In genomic region chr4:4216261-4216660, GRCh38 we compare ENCODE assay signal across 1 cellular context.
TF ChIP-seq lines count a peak whose summit lies in the region.

No MANE protein-coding gene starts in this region.

TF ChIP-seq in GM23338, 12 proteins besides CTCF, POLR2A, EP300 and RAD21 (continued from another document):
- TF ChIP-seq ZNF462 (CRISPR knock-in tag; IDR thresholded peaks at IDR 0.05), result no peak
- TF ChIP-seq POLR2AphosphoS5 (IDR thresholded peaks at IDR 0.05; ENCODE audit: low read depth), result no peak
- no peak for TF ChIP-seq EZH2phosphoT487 (IDR thresholded peaks at IDR 0.05; ENCODE audit: unreplicated experiment)
- TF ChIP-seq REST (IDR thresholded peaks at IDR 0.05; ENCODE audit: unreplicated experiment), result no peak
- no peak for TF ChIP-seq STAT1 (IDR thresholded peaks at IDR 0.05; ENCODE audit: unreplicated experiment)
- no peak for TF ChIP-seq EZH2 (IDR thresholded peaks at IDR 0.05; ENCODE audit: low read depth, unreplicated experiment)
